ENCODE assay signal across 8 cellular contexts in the genomic region with DNA sequence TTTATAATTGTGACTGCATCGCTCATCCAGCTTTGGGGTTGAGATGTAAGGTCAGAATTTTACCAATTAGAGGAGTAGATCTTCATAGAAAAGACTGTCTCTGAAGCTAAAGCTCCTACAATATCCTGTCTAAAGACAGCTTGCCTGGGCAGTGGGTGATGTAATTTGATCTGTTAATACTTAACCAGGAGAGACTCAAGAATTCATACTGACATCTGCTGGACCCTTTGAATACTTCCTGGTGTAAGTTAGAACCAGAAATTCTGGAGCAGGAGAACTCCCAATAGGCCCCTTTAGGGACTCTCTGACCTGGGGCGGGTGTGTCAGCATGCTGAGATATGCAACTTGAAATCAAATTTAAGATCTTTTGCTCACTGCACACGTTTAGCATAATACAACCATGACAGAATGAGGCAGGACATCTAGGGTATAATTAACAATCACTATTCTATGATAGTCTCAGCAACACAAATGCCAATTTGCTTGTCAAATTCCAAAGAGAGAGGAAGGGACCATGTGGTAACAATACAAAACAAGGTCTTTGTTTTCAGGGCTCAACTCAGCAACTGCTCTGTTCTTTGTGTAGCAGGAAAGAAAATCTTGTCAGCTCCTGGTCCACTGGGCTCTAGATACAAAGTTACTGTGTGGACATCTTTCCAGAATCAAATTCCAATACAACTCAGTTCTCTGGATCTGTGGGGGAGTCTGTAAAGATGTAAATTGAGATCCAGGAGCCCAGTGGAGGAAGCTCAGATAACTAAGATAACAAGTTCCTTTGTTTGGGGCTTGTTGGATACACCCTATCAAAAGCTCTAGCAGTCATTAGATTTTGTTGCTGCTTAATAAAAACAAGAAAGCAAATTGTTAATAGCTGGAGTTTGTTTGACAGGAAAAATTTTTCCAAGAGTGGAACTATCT.
DNase-seq lines count a peak whose midpoint lies in the region; ATAC-seq and TF ChIP-seq lines count a peak whose summit lies in the region.

No MANE protein-coding gene starts in this region.

- 36% methylated on average over 3 of the region's 3 CpGs for WGBS in prostate gland

- no peaks in the 10 kb centered on the region for H3K27me3 Mint-ChIP-seq in HFFc6 (ENCODE audit: insufficient read depth)

- ATAC-seq in HG02981 (IDR thresholded peaks at IDR 0.05; ENCODE audit: unreplicated experiment) = peak; percentile 93
- no peak for ATAC-seq in activated CD4-positive, CD25-positive, alpha-beta regulatory T cell treated with anti-CD3 and anti-CD28 coated beads, Interleukin-2, amount 50 U/mL, for 24 hours

- H3K27ac Mint-ChIP-seq in HFFc6 = no peak overlapping the region

- DNase-seq in DMS79 treated with DMSO at 0.1 percent for 48 hours (lab: John Stamatoyannopoulos, UW) = peak; percentile 77
- peak; percentile 84 for DNase-seq in NCI-H82 (lab: John Stamatoyannopoulos, UW)
- peak; percentile 66 for DNase-seq in globus pallidus (ENCODE audit: low spot score)
- no peak for DNase-seq in HUDEP-2 (lab: John Stamatoyannopoulos, UW; ENCODE audit: unreplicated experiment in 76 of 76)
- no peak for DNase-seq in HFFc6
- DNase-seq in prostate gland (ENCODE audit: low spot score) = no peak

- H3K9me3 Mint-ChIP-seq in HFFc6 = peaks cover 5% of the 10 kb centered on the region; the same call in 1 of the 2 replicates

- H3K4me1 Mint-ChIP-seq in HFFc6 (ENCODE audit: low read depth) = no peaks in the 10 kb centered on the region

- H3K4me3 ChIP-seq in prostate gland = no peak overlapping the region

- no peaks in the 10 kb centered on the region for H3K9me3 ChIP-seq in prostate gland

- no peak overlapping the region for H3K4me3 Mint-ChIP-seq in HFFc6

- H3K4me1 ChIP-seq in prostate gland (replicated peaks) = no peaks in the 10 kb centered on the region

- intact Hi-C loops in prostate gland (cut with DNase I) = no loop called here

- no peak overlapping the region for H3K27ac ChIP-seq in prostate gland

- H3K36me3 ChIP-seq in prostate gland = no peaks in the 10 kb centered on the region

- H3K27me3 ChIP-seq in prostate gland (replicated peaks; ENCODE audit: insufficient read depth) = no peaks in the 10 kb centered on the region

- no peaks in the 10 kb centered on the region for H3K36me3 Mint-ChIP-seq in HFFc6 (ENCODE audit: low read depth)

- TF ChIP-seq POLR2A in prostate gland (IDR thresholded peaks at IDR 0.05) = no peak

- TF ChIP-seq CTCF in HFFc6 (IDR thresholded peaks at IDR 0.05) (no peak), prostate gland (IDR thresholded peaks at IDR 0.05) (no peak)

Comparison
In these comparisons a context has a peak if more than half of its experiments do, and no peak if none do; other contexts are left out.
1. DNase-seq: peak in DMS79 treated with DMSO at 0.1 percent for 48 hours (single experiment), NCI-H82 (single experiment) and globus pallidus (single experiment); none in HUDEP-2 (0 of 76), HFFc6 (single experiment) and prostate gland (single experiment).